28 cellular contexts compared by ENCODE assay signal in genomic region chr12:29566441-29566840, GRCh38.
DNase-seq lines count a peak whose midpoint lies in the region; ATAC-seq, FAIRE-seq and TF ChIP-seq lines count a peak whose summit lies in the region.
"Had no signal": no experiment of that assay in that cellular context is flagged by ENCODE, and none has a peak within 500 bp of the region (broad histone marks: within the 10 kb centered on the region; RNA-seq: fewer than 3 reads in every experiment).

No MANE protein-coding gene starts in this region.

- no peak overlapping the region for H3K9ac ChIP-seq in GM12878 (ENCODE audit: control insufficient read depth, insufficient read depth, low read length)

- no peaks in the 10 kb centered on the region for H3K9me3 ChIP-seq in GM12878 (replicated peaks; ENCODE audit: control insufficient read depth, insufficient read depth, low read length)
- H3K9me3 ChIP-seq: adrenal gland, neutrophil had no signal

- no peak overlapping the region for H2AFZ ChIP-seq in GM12878 (ENCODE audit: control insufficient read depth, low read depth, low read length)

- no peaks in the 10 kb centered on the region for H3K36me3 ChIP-seq in GM12878 (ENCODE audit: control insufficient read depth in 2 of 2, insufficient read depth in 2 of 2, low read length in 1 of 2)
- H3K36me3 ChIP-seq: adrenal gland, neutrophil had no signal

- intact Hi-C loops in GM12878 (cut with micrococcal nuclease; ENCODE audit: unreplicated experiment): no loop called here

- peaks cover 47% of the 10 kb centered on the region for H3K4me1 Mint-ChIP-seq in nephron progenitor cell
- H3K4me1 Mint-ChIP-seq in activated T-cell treated with anti-CD3 and anti-CD28 coated beads, Interleukin-2, amount 50 U/mL, for 24 hours (ENCODE audit: low read depth): no peaks in the 10 kb centered on the region

- no peak for TF ChIP-seq EP300 in GM12878 (IDR thresholded peaks at IDR 0.05; ENCODE audit: borderline replicate concordance in 1 of 2, control insufficient read depth in 1 of 2, low read depth in 2 of 2, low read length in 2 of 2)

- no peak for TF ChIP-seq RAD21 in GM12878 (IDR thresholded peaks at IDR 0.05; ENCODE audit: insufficient read depth, low read depth, low read length)

- H3K4me3 ChIP-seq in GM12878: no peak overlapping the region
- H3K4me3 ChIP-seq: adrenal gland had no signal

- no peak for FAIRE-seq in GM12878 (lab: Jason Lieb, UNC)
- FAIRE-seq: endothelial cell of umbilical vein, TTC549 had no signal

- H3K27ac ChIP-seq in 22Rv1 (peak overlapping the region; percentile 45; the same call in 1 of the 2 replicates), GM12878 (ENCODE audit: control insufficient read depth, insufficient read depth) (no peak overlapping the region)
- H3K27ac ChIP-seq: neutrophil had no signal

- SMC1A ChIA-PET in GM12878 (lab: Charles Lee; ENCODE audit: uncharacterized antibody, unreplicated experiment): interaction anchor here (0.7 to 1.5 kb wide), 5 partner anchors 8 to 118 kb away, joined by 3 to 5 read pairs (median 3); no protein-coding TSS in a partner anchor

- peaks cover 19% of the 10 kb centered on the region for H3K9me3 Mint-ChIP-seq in nephron progenitor cell
- H3K9me3 Mint-ChIP-seq in activated T-cell treated with anti-CD3 and anti-CD28 coated beads, Interleukin-2, amount 50 U/mL, for 24 hours: no peaks in the 10 kb centered on the region
- H3K9me3 Mint-ChIP-seq: T-cell had no signal

- H3K4me1 ChIP-seq in GM12878 (ENCODE audit: control insufficient read depth, insufficient read depth, low read length): no peaks in the 10 kb centered on the region

- no peaks in the 10 kb centered on the region for H3K27me3 Mint-ChIP-seq in nephron progenitor cell (ENCODE audit: low read depth, poor library complexity)
- H3K27me3 Mint-ChIP-seq in activated T-cell treated with anti-CD3 and anti-CD28 coated beads, Interleukin-2, amount 50 U/mL, for 24 hours: peaks cover 42% of the 10 kb centered on the region

- peak overlapping the region; percentile 28 for H3K27ac Mint-ChIP-seq in nephron progenitor cell
- H3K27ac Mint-ChIP-seq in activated T-cell treated with anti-CD3 and anti-CD28 coated beads, Interleukin-2, amount 50 U/mL, for 24 hours: no peak overlapping the region
- H3K27ac Mint-ChIP-seq: activated CD8-positive, alpha-beta T cell treated with anti-CD3 and anti-CD28 coated beads, Interleukin-2, amount 10 ng/mL, durations not matched to agents 7 days and 5 days; T-cell had no signal

- ATAC-seq in GM12878: peak; percentile 31
- ATAC-seq: activated CD8-positive, alpha-beta T cell treated with anti-CD3 and anti-CD28 coated beads, Interleukin-2, amount 10 ng/mL, durations not matched to agents 7 days and 5 days; HCT116; T-cell had no signal

- H3K36me3 Mint-ChIP-seq in nephron progenitor cell (ENCODE audit: low read depth): peaks cover 18% of the 10 kb centered on the region
- H3K36me3 Mint-ChIP-seq in activated T-cell treated with anti-CD3 and anti-CD28 coated beads, Interleukin-2, amount 50 U/mL, for 24 hours (ENCODE audit: low read depth): no peaks in the 10 kb centered on the region
- H3K36me3 Mint-ChIP-seq: T-cell had no signal

- H3K27me3 ChIP-seq in GM12878 (replicated peaks in 1 of 2; ENCODE audit: control insufficient read depth in 2 of 2, insufficient read depth in 2 of 2, low read length in 1 of 2): no peaks in the 10 kb centered on the region
- H3K27me3 ChIP-seq: adrenal gland had no signal

- no peak overlapping the region for H3K4me3 Mint-ChIP-seq in nephron progenitor cell
- H3K4me3 Mint-ChIP-seq in activated T-cell treated with anti-CD3 and anti-CD28 coated beads, Interleukin-2, amount 50 U/mL, for 24 hours: no peak overlapping the region
- H3K4me3 Mint-ChIP-seq: activated CD8-positive, alpha-beta T cell treated with anti-CD3 and anti-CD28 coated beads, Interleukin-2, amount 10 ng/mL, durations not matched to agents 7 days and 5 days; CD14-positive monocyte; T-cell had no signal

- DNase-seq in HT1080 (ENCODE audit: low read depth): peak; percentile 65
- DNase-seq in GM12878 (ENCODE audit: low read depth, low spot score): no peak
- no peak for DNase-seq in nephron progenitor cell
- DNase-seq in activated T-cell treated with anti-CD3 and anti-CD28 coated beads, Interleukin-2, amount 50 U/mL, for 24 hours: no peak
- no peak for DNase-seq in NCI-H446 (lab: John Stamatoyannopoulos, UW)
- DNase-seq in HEK293T (ENCODE audit: extremely low spot score): no peak
- DNase-seq in NCI-H1436 treated with DMSO at 0.1 percent for 48 hours (lab: John Stamatoyannopoulos, UW): no peak
- DNase-seq: activated CD4-positive, alpha-beta T cell treated with anti-CD3 and anti-CD28 coated beads for 1 hour; activated CD8-positive, alpha-beta T cell treated with anti-CD3 and anti-CD28 coated beads, Interleukin-2, amount 10 ng/mL, durations not matched to agents 7 days and 5 days; activated naive CD4-positive, alpha-beta T cell; adrenal gland; central memory CD4-positive, alpha-beta T cell; DMS 273 treated with DMSO at 0.1 percent for 48 hours; GDM1; head of caudate nucleus; KBM-7; left ventricle myocardium superior; NCI-H187; retina; SHP77; T-cell; trophoblast cell had no signal

- CTCF ChIA-PET in GM12878 (lab: Yijun Ruan, JAX): interaction anchor here (1.2 kb wide), 1 partner anchor 17 kb away, joined by 4 read pairs; no protein-coding TSS in a partner anchor
- CTCF ChIA-PET in HEK293T (lab: Yijun Ruan, JAX): no interaction called here

- no TSS peak for BruUV-seq in GM12878 (replicated peaks; lab: Mats Ljungman, UMichigan)

- no peak for TF ChIP-seq CTCF in 22Rv1 (IDR thresholded peaks at IDR 0.05)
- TF ChIP-seq CTCF in GM12878 (IDR thresholded peaks at IDR 0.05 in 2 of 3, conservative IDR thresholded peaks at IDR 0.05 in 1 of 3; ENCODE audit: control insufficient read depth in 2 of 3, extremely low read depth in 1 of 3, insufficient read depth in 1 of 3, low read depth in 3 of 3, low read length in 3 of 3): no peak
- TF ChIP-seq CTCF in nephron progenitor cell (IDR thresholded peaks at IDR 0.05): no peak

- no peaks in the 10 kb centered on the region for H4K20me1 ChIP-seq in GM12878 (ENCODE audit: control insufficient read depth, insufficient read depth)

- H3K4me2 ChIP-seq in GM12878 (ENCODE audit: control insufficient read depth, insufficient read depth): no peak overlapping the region

- no peaks in the 10 kb centered on the region for H3K79me2 ChIP-seq in GM12878 (ENCODE audit: control insufficient read depth, insufficient read depth, low read length)

- no peak for TF ChIP-seq POLR2A in GM12878 (IDR thresholded peaks at IDR 0.05; ENCODE audit: low read depth, low read length)

- in situ Hi-C loops in GM12878 (cut with MboI): no loop called here

- POLR2A ChIA-PET in GM12878 (lab: Charles Lee): interaction anchor here (1.2 kb wide), 1 partner anchor 9 kb away, joined by 3 read pairs; no protein-coding TSS in a partner anchor
- POLR2A ChIA-PET in HEK293T (lab: Yijun Ruan, JAX): no interaction called here

- RAD21 ChIA-PET in GM12878 (lab: Charles Lee; ENCODE audit: unreplicated experiment): interaction anchor here (0.9 to 1.5 kb wide), 2 partner anchors 12 to 15 kb away, joined by 3 to 4 read pairs; no protein-coding TSS in a partner anchor

- WGBS in GM12878 (ENCODE audit: insufficient coverage, insufficient replicate concordance, low lambda C conversion rate, missing lambda C conversion rate): 47% methylated on average over 6 of the region's 6 CpGs

TF ChIP-seq in GM12878, 131 proteins besides CTCF, POLR2A, EP300 and RAD21:
- peak; percentile 72; the same call in 1 of the 2 replicates for TF ChIP-seq NR2F1 (conservative IDR thresholded peaks at IDR 0.05)
- no peak for TF ChIP-seq MTA3 (IDR thresholded peaks at IDR 0.05; ENCODE audit: borderline replicate concordance, low read length)

TF ChIP-seq in HEK293T, 16 proteins besides CTCF, POLR2A, EP300 and RAD21:
- TF ChIP-seq FOXA1 (IDR thresholded peaks at IDR 0.05) (no peak), CTBP1 (IDR thresholded peaks at IDR 0.05; ENCODE audit: borderline replicate concordance) (no peak), SUZ12 (IDR thresholded peaks at IDR 0.05) (no peak), FOXK2 (IDR thresholded peaks at IDR 0.05) (no peak), LEF1 (IDR thresholded peaks at IDR 0.05; ENCODE audit: borderline replicate concordance) (no peak), TARDBP (IDR thresholded peaks at IDR 0.05) (no peak), NFRKB (IDR thresholded peaks at IDR 0.05) (no peak), SP1 (IDR thresholded peaks at IDR 0.05) (no peak), L3MBTL2 (conservative IDR thresholded peaks at IDR 0.05) (no peak), ARNT (IDR thresholded peaks at IDR 0.05) (no peak), FOXM1 (IDR thresholded peaks at IDR 0.05; ENCODE audit: borderline replicate concordance) (no peak), PKNOX1 (IDR thresholded peaks at IDR 0.05) (no peak), ZNF384 (IDR thresholded peaks at IDR 0.05) (no peak), HDGF (IDR thresholded peaks at IDR 0.05; ENCODE audit: borderline replicate concordance) (no peak)
